Comparison of ENCODE assay signal across 8 cellular contexts in the genomic region with DNA sequence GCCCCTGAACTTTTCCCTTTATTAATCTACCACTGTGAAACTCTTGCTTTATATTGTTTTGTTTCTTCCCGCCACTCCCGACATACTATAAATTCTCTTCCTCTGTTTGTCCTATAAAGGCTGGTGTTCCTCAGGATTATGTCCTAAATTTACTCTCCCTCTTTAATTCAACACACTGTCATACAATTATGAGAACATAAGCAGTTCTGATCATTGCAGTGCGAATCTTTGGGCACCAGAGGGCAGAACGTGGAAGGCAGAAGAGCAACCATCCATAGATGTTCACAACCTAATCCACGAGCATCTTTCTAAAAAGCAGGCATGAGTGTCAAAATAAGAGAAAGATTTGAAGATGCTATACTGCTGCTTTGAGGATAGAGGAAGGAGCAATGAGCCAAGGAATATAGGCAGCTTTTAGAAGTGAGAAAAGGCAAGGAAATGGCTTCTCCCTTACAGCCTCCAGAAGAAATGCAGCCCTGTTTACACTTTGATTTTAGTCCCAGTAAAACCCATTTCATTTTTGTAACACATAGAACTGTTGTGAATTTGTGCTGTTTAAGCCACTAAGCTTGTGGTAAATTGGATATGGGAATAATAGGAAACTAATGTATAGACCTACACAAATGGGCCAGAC.
A peak's percentile ranks its signal among the peaks of the same experiment; 100 is the strongest.
DNase-seq lines count a peak whose midpoint lies in the region; ATAC-seq and TF ChIP-seq lines count a peak whose summit lies in the region.

No MANE protein-coding gene starts in this region.

- intact Hi-C loops in Calu3 (cut with micrococcal nuclease; ENCODE audit: unreplicated experiment), result loop anchor here (5.0 kb wide), 1 partner anchor 550 kb away; no protein-coding TSS in a partner anchor
- intact Hi-C loops in activated CD8-positive, alpha-beta T cell treated with anti-CD3 and anti-CD28 coated beads for 36 hours (cut with micrococcal nuclease), result no loop called here

- 26% methylated on average over 5 of the region's 5 CpGs for WGBS in hepatocyte (ENCODE audit: low lambda C conversion rate, missing lambda C conversion rate)

- no peaks in the 10 kb centered on the region for H3K9me3 Mint-ChIP-seq in Calu3 (ENCODE audit: low read depth, unreplicated experiment)
- no peaks in the 10 kb centered on the region for H3K9me3 Mint-ChIP-seq in activated CD8-positive, alpha-beta T cell treated with anti-CD3 and anti-CD28 coated beads for 36 hours
- no peaks in the 10 kb centered on the region for H3K9me3 Mint-ChIP-seq in stimulated activated naive B cell treated with anti-CD40 and anti-IgM and Interleukin-4, amounts not matched to agents 10 μg/mL and 1 μg/mL and 100 μg/mL, for 72 hours

- peak; percentile 85 for ATAC-seq in GM21529 (IDR thresholded peaks at IDR 0.05; ENCODE audit: unreplicated experiment)
- ATAC-seq in activated CD8-positive, alpha-beta T cell treated with anti-CD3 and anti-CD28 coated beads for 36 hours, result peak; percentile 45
- ATAC-seq in stimulated activated naive B cell treated with anti-CD40 and anti-IgM and Interleukin-4, amounts not matched to agents 10 μg/mL and 1 μg/mL and 100 μg/mL, for 72 hours (replicated peaks), result peak; percentile 62 to 67

- no peaks in the 10 kb centered on the region for H3K36me3 ChIP-seq in hepatocyte (replicated peaks; ENCODE audit: insufficient read depth, low read depth)

- no peaks in the 10 kb centered on the region for H3K27me3 ChIP-seq in hepatocyte

- H3K4me3 ChIP-seq in hepatocyte, result no peak overlapping the region

- H3K4me3 Mint-ChIP-seq in Calu3 (ENCODE audit: low read depth, unreplicated experiment), result no peak overlapping the region
- H3K4me3 Mint-ChIP-seq in activated CD8-positive, alpha-beta T cell treated with anti-CD3 and anti-CD28 coated beads for 36 hours, result no peak overlapping the region
- no peak overlapping the region for H3K4me3 Mint-ChIP-seq in stimulated activated naive B cell treated with anti-CD40 and anti-IgM and Interleukin-4, amounts not matched to agents 10 μg/mL and 1 μg/mL and 100 μg/mL, for 72 hours

- H2AFZ ChIP-seq in hepatocyte, result no peak overlapping the region

- H3K4me1 ChIP-seq in hepatocyte (ENCODE audit: insufficient read depth), result no peaks in the 10 kb centered on the region

- no peaks in the 10 kb centered on the region for H3K36me3 Mint-ChIP-seq in Calu3 (ENCODE audit: insufficient read depth, unreplicated experiment)
- H3K36me3 Mint-ChIP-seq in activated CD8-positive, alpha-beta T cell treated with anti-CD3 and anti-CD28 coated beads for 36 hours (ENCODE audit: low read depth), result peaks cover 15% of the 10 kb centered on the region
- peaks cover 13 to 15% of the 10 kb centered on the region in 2 donors for H3K36me3 Mint-ChIP-seq in stimulated activated naive B cell treated with anti-CD40 and anti-IgM and Interleukin-4, amounts not matched to agents 10 μg/mL and 1 μg/mL and 100 μg/mL, for 72 hours

- no peak overlapping the region for H3K4me2 ChIP-seq in hepatocyte

- CTCF ChIA-PET in Calu3 (lab: Charles Lee), result no interaction called here
- CTCF ChIA-PET in activated CD8-positive, alpha-beta T cell treated with anti-CD3 and anti-CD28 coated beads for 36 hours (lab: Charles Lee), result interaction anchor here (0.8 to 1.5 kb wide), 3 partner anchors 13 to 182 kb away, joined by 3 to 6 read pairs (median 4); no protein-coding TSS in a partner anchor

- no peaks in the 10 kb centered on the region for H3K27me3 Mint-ChIP-seq in Calu3 (ENCODE audit: unreplicated experiment)
- H3K27me3 Mint-ChIP-seq in activated CD8-positive, alpha-beta T cell treated with anti-CD3 and anti-CD28 coated beads for 36 hours, result no peaks in the 10 kb centered on the region
- H3K27me3 Mint-ChIP-seq in stimulated activated naive B cell treated with anti-CD40 and anti-IgM and Interleukin-4, amounts not matched to agents 10 μg/mL and 1 μg/mL and 100 μg/mL, for 72 hours, result no peaks in the 10 kb centered on the region

- H3K9me3 ChIP-seq in hepatocyte (ENCODE audit: low read depth), result no peaks in the 10 kb centered on the region

- no peaks in the 10 kb centered on the region for H3K4me1 Mint-ChIP-seq in Calu3 (ENCODE audit: low read depth, unreplicated experiment)
- H3K4me1 Mint-ChIP-seq in activated CD8-positive, alpha-beta T cell treated with anti-CD3 and anti-CD28 coated beads for 36 hours (ENCODE audit: low read depth), result no peaks in the 10 kb centered on the region
- H3K4me1 Mint-ChIP-seq in stimulated activated naive B cell treated with anti-CD40 and anti-IgM and Interleukin-4, amounts not matched to agents 10 μg/mL and 1 μg/mL and 100 μg/mL, for 72 hours, result no peaks in the 10 kb centered on the region

- DNase-seq in Calu3 (peak; percentile 38), Kasumi-1 (lab: John Stamatoyannopoulos, UW) (peak; percentile 65 to 78), hepatocyte (ENCODE audit: low spot score) (peak; percentile 55)
- peak; percentile 34 for DNase-seq in activated CD8-positive, alpha-beta T cell treated with anti-CD3 and anti-CD28 coated beads for 36 hours
- DNase-seq in stimulated activated naive B cell treated with anti-CD40 and anti-IgM and Interleukin-4, amounts not matched to agents 10 μg/mL and 1 μg/mL and 100 μg/mL, for 72 hours, result no peak
- DNase-seq in central memory CD4-positive, alpha-beta T cell, result no peak

- no peaks in the 10 kb centered on the region for H3K79me2 ChIP-seq in hepatocyte

- TF ChIP-seq CTCF in 22Rv1 (IDR thresholded peaks at IDR 0.05) (peak; percentile 89), Calu3 (IDR thresholded peaks at IDR 0.05; ENCODE audit: unreplicated experiment) (no peak), hepatocyte (IDR thresholded peaks at IDR 0.05; ENCODE audit: poor library complexity) (peak; percentile 72)
- peak; percentile 58 for TF ChIP-seq CTCF in activated CD8-positive, alpha-beta T cell treated with anti-CD3 and anti-CD28 coated beads for 36 hours (IDR thresholded peaks at IDR 0.05)

- POLR2A ChIA-PET in activated CD8-positive, alpha-beta T cell treated with anti-CD3 and anti-CD28 coated beads for 36 hours (lab: Charles Lee), result no interaction called here

- no peaks in the 10 kb centered on the region for H3K9me2 ChIP-seq in hepatocyte (replicated peaks; ENCODE audit: insufficient read depth)

- no peaks in the 10 kb centered on the region for H4K20me1 ChIP-seq in hepatocyte (ENCODE audit: insufficient read depth, poor library complexity, severe bottlenecking)

- no peak overlapping the region for H3K27ac Mint-ChIP-seq in Calu3 (ENCODE audit: unreplicated experiment)
- H3K27ac Mint-ChIP-seq in activated CD8-positive, alpha-beta T cell treated with anti-CD3 and anti-CD28 coated beads for 36 hours, result no peak overlapping the region
- H3K27ac Mint-ChIP-seq in stimulated activated naive B cell treated with anti-CD40 and anti-IgM and Interleukin-4, amounts not matched to agents 10 μg/mL and 1 μg/mL and 100 μg/mL, for 72 hours, result no peak overlapping the region

- H3K27ac ChIP-seq in 22Rv1, result no peak overlapping the region
- H3K27ac ChIP-seq in hepatocyte, result no peak overlapping the region

- no TSS peak for BruUV-seq in Calu3 (replicated peaks; lab: Mats Ljungman, UMichigan)

Comparison
In these comparisons a context has a peak if more than half of its experiments do, and no peak if none do; other contexts are left out.
1. DNase-seq: peak in Calu3 (single experiment), Kasumi-1 (2 of 2), activated CD8-positive, alpha-beta T cell treated with anti-CD3 and anti-CD28 coated beads for 36 hours (single experiment) and hepatocyte (single experiment); none in stimulated activated naive B cell treated with anti-CD40 and anti-IgM and Interleukin-4, amounts not matched to agents 10 μg/mL and 1 μg/mL and 100 μg/mL, for 72 hours (single experiment) and central memory CD4-positive, alpha-beta T cell (single experiment).
2. Peak in every context shown above with its lines, with median percentiles within 50 percentile points of each other: ATAC-seq.